ENCODE assay signal across 8 cellular contexts in the genomic region with DNA sequence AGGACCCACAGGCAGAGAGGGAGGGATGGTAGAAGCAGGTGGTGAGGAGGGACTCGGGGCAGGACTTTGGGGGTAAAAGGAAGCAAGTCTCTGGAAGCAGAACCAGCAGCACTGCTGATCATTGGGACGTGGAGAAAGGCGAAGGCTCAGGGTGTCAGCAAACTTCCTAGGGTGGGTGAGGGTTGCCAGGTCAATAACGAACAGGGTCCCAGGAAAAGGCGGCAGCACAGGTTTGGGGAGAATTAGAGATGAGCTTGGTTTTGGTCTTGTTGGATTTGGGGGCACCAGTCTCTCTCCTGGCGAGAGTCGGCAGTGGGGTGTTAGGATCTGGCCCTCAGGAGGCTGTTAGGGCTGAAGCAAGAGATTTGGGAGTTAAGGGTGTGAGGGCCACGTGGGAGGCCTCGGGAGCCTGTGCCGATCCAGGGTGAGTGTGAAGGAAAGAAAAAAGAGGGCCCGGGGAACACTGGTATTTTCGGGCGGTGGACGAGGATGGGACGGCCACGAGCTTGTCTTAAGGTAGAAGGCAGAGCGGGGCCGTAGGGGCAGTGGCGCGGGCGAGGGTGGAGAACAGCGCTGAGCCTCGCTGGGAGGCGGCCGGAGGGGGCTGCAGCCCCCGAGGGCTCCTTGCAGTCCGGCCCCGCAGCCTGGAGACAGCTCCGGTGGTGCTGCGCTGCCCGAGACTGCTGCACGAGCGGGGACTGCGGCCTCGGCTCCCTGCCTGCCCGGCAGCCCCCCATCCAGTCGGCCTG. TPM values are rescaled to one million over a fixed set of nuclear protein-coding genes. Genes with fewer than 3 reads are reported as not detected.
A peak's percentile ranks its signal among the peaks of the same experiment; 100 is the strongest.
DNase-seq lines count a peak whose midpoint lies in the region; ATAC-seq and TF ChIP-seq lines count a peak whose summit lies in the region.

No MANE protein-coding gene starts in this region.

- H3K4me1 ChIP-seq in Caco-2: no peaks in the 10 kb centered on the region
- H3K4me1 ChIP-seq in OCI-LY1 (ENCODE audit: insufficient read depth, low read length, severe bottlenecking): peaks cover 9% of the 10 kb centered on the region
- no peaks in the 10 kb centered on the region for H3K4me1 ChIP-seq in Karpas-422 (ENCODE audit: low read length)

- no peak for ATAC-seq in HG03442 (IDR thresholded peaks at IDR 0.05; ENCODE audit: unreplicated experiment)
- no peak for ATAC-seq in GM21528 (IDR thresholded peaks at IDR 0.05; ENCODE audit: low FRiP score, unreplicated experiment)

- H3K79me2 ChIP-seq in OCI-LY1 (ENCODE audit: insufficient read depth, low read length) (no peaks in the 10 kb centered on the region), Karpas-422 (ENCODE audit: low read length) (no peaks in the 10 kb centered on the region)

- H3K9me3 ChIP-seq in Caco-2 (no peaks in the 10 kb centered on the region), OCI-LY1 (ENCODE audit: low read length) (no peaks in the 10 kb centered on the region), Karpas-422 (ENCODE audit: low read length) (no peaks in the 10 kb centered on the region)

- no peak overlapping the region for H3K27ac ChIP-seq in OCI-LY1 (ENCODE audit: low read depth, low read length, poor library complexity, severe bottlenecking)
- no peak overlapping the region for H3K27ac ChIP-seq in Karpas-422 (ENCODE audit: low read length)

- BruUV-seq in Caco-2 (replicated peaks; lab: Mats Ljungman, UMichigan): no TSS peak

- POLR2A ChIA-PET in Caco-2 (lab: Charles Lee): no interaction called here

- H3K27me3 ChIP-seq in Caco-2 (replicated peaks; ENCODE audit: control insufficient read depth, insufficient read depth, low read length) (no peaks in the 10 kb centered on the region), OCI-LY1 (ENCODE audit: insufficient read depth, low read length) (peaks cover 8% of the 10 kb centered on the region; the same call in 1 of the 2 replicates), Karpas-422 (ENCODE audit: low read length) (no peaks in the 10 kb centered on the region)

- DNase-seq in Caco-2 (no peak), epithelial cell of proximal tubule (ENCODE audit: low read depth) (no peak), osteocyte (ENCODE audit: extremely low spot score, unreplicated experiment) (no peak), Karpas-422 (no peak), cerebellar nuclear complex (lab: John Stamatoyannopoulos, UW) (no peak)

- H3K4me2 ChIP-seq in OCI-LY1 (ENCODE audit: low read length) (peak overlapping the region; percentile 62; the same call in 1 of the 2 replicates), Karpas-422 (ENCODE audit: low read depth, low read length, poor library complexity, severe bottlenecking) (no peak overlapping the region)

- H3F3A ChIP-seq in OCI-LY1 (ENCODE audit: insufficient read depth, low read length): no peaks in the 10 kb centered on the region

- TF ChIP-seq CTCF in Caco-2 (IDR thresholded peaks at IDR 0.05; ENCODE audit: insufficient read depth in 1 of 2, low read depth in 1 of 2, low read length in 1 of 2, severe bottlenecking in 1 of 2, unreplicated experiment in 1 of 2) (no peak), OCI-LY1 (IDR thresholded peaks at IDR 0.05; ENCODE audit: low read length) (no peak), epithelial cell of proximal tubule (conservative IDR thresholded peaks at IDR 0.05; ENCODE audit: low read depth, low read length) (no peak), osteocyte (IDR thresholded peaks at IDR 0.05) (no peak)

- no peaks in the 10 kb centered on the region for H3K36me3 Mint-ChIP-seq in Caco-2 (ENCODE audit: insufficient read depth, unreplicated experiment)
- H3K36me3 Mint-ChIP-seq in osteocyte (ENCODE audit: unreplicated experiment): no peaks in the 10 kb centered on the region

- H3K36me3 ChIP-seq in Caco-2 (ENCODE audit: control insufficient read depth, insufficient read depth, low read length) (no peaks in the 10 kb centered on the region), OCI-LY1 (ENCODE audit: insufficient read depth, low read length) (no peaks in the 10 kb centered on the region), Karpas-422 (ENCODE audit: insufficient read depth, low read length) (no peaks in the 10 kb centered on the region)

- no peaks in the 10 kb centered on the region for H3K9me3 Mint-ChIP-seq in Caco-2 (ENCODE audit: unreplicated experiment)
- H3K9me3 Mint-ChIP-seq in osteocyte (ENCODE audit: unreplicated experiment): no peaks in the 10 kb centered on the region

- peak overlapping the region; percentile 67 for H3K4me3 ChIP-seq in Caco-2 (ENCODE audit: low read depth, low read length)
- H3K4me3 ChIP-seq in OCI-LY1 (ENCODE audit: low read depth, low read length, poor library complexity, severe bottlenecking): peak overlapping the region; percentile 51
- H3K4me3 ChIP-seq in epithelial cell of proximal tubule (ENCODE audit: low read depth, low read length): peak overlapping the region; percentile 59
- no peak overlapping the region for H3K4me3 ChIP-seq in Karpas-422 (ENCODE audit: low read length)

- intact Hi-C loops in Caco-2 (cut with micrococcal nuclease; ENCODE audit: unreplicated experiment): loop anchor here (1.0 kb wide), 1 partner anchor 54 kb away; no protein-coding TSS in a partner anchor

- H4K20me1 ChIP-seq in OCI-LY1 (ENCODE audit: insufficient read depth, low read length) (no peaks in the 10 kb centered on the region), Karpas-422 (ENCODE audit: insufficient read depth, low read depth, low read length) (no peaks in the 10 kb centered on the region)

- H3K4me3 Mint-ChIP-seq in Caco-2 (ENCODE audit: unreplicated experiment) (peak overlapping the region; percentile 66), osteocyte (ENCODE audit: unreplicated experiment) (peak overlapping the region; percentile 74)

- H3K27me3 Mint-ChIP-seq in Caco-2 (ENCODE audit: insufficient read depth, unreplicated experiment) (no peaks in the 10 kb centered on the region), osteocyte (ENCODE audit: unreplicated experiment) (no peaks in the 10 kb centered on the region)

- CTCF ChIA-PET in Caco-2 (lab: Charles Lee): interaction anchor here (0.6 to 1.9 kb wide), 3 partner anchors 54 to 293 kb away, joined by 3 to 19 read pairs (median 4); partner anchors contain the start of genes TTC19 and ZSWIM7

- H3K9ac ChIP-seq in OCI-LY1 (ENCODE audit: low read length): no peak overlapping the region
- no peak overlapping the region for H3K9ac ChIP-seq in Karpas-422 (ENCODE audit: low read length)

- H3K27ac Mint-ChIP-seq in Caco-2 (ENCODE audit: unreplicated experiment) (no peak overlapping the region), osteocyte (ENCODE audit: unreplicated experiment) (peak overlapping the region; percentile 77)

- H3K9me2 ChIP-seq in OCI-LY1 (ENCODE audit: low read depth, low read length): no peaks in the 10 kb centered on the region
- H3K9me2 ChIP-seq in Karpas-422 (replicated peaks; ENCODE audit: insufficient read depth, low read length): no peaks in the 10 kb centered on the region

- H3K4me1 Mint-ChIP-seq in Caco-2 (ENCODE audit: low read depth, unreplicated experiment) (no peaks in the 10 kb centered on the region), osteocyte (ENCODE audit: unreplicated experiment) (peaks cover 40% of the 10 kb centered on the region)

- H2AFZ ChIP-seq in OCI-LY1 (ENCODE audit: low read length) (no peak overlapping the region), Karpas-422 (ENCODE audit: low read length) (no peak overlapping the region)

RNA-seq across cellular contexts. Expression of gene ADORA2B, which starts 0.8 kb away (rescaled TPM):
- total RNA-seq in Caco-2 (2022): 1.5 and 2.5 TPM in 2 replicates
- 16.9 and 53.0 TPM in 2 replicates for total RNA-seq in epithelial cell of proximal tubule
- 8.9 TPM in 2 replicates for total RNA-seq in osteocyte
- total RNA-seq in Karpas-422 (2014; rRNA removed; shearing (Covaris generic); ENCODE audit: low replicate concordance): not detected in 2 replicates

RNA-seq across cellular contexts. Expression of gene ZSWIM7, which starts 55.4 kb away (rescaled TPM):
- total RNA-seq in Caco-2 (2022): 10.4 and 13.8 TPM in 2 replicates
- 16.0 and 16.9 TPM in 2 replicates for total RNA-seq in epithelial cell of proximal tubule
- total RNA-seq in osteocyte: 20.3 and 22.2 TPM in 2 replicates
- 41.0 and 55.1 TPM in 2 replicates for total RNA-seq in Karpas-422 (2014; rRNA removed; shearing (Covaris generic); ENCODE audit: low replicate concordance)

RNA-seq across cellular contexts. Expression of gene TTC19, which starts 55.5 kb away (rescaled TPM):
- 20.2 and 21.9 TPM in 2 replicates for total RNA-seq in Caco-2 (2022)
- total RNA-seq in epithelial cell of proximal tubule: 59.8 and 61.9 TPM in 2 replicates
- 34.4 and 35.9 TPM in 2 replicates for total RNA-seq in osteocyte
- total RNA-seq in Karpas-422 (2014; rRNA removed; shearing (Covaris generic); ENCODE audit: low replicate concordance): 60.3 and 116 TPM in 2 replicates
